In the genomic region with DNA sequence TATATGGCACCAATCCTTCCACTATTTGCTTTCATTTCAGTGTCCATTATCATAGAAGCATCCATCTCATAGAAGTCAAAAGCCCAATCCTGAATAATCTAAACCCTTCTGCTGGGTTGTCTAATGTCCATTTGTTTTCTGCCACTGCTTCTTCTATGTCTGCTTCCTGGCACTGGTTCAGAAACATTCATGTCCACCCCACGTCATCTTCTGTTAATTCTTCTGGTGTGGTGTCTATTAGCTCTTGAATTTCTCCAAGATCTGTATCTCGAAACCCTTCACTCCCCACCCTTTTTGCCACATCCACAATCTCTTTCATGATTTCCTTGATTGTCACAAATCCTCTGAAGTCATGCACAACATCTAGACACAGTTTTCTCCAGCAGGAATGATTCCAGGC, we compare ENCODE assay signal across 2 cellular contexts.
A peak's percentile ranks its signal among the peaks of the same experiment; 100 is the strongest.
TF ChIP-seq lines count a peak whose summit lies in the region.

No MANE protein-coding gene starts in this region.

TF ChIP-seq in IMR-90, 13 proteins besides CTCF, POLR2A, EP300 and RAD21:
- TF ChIP-seq RFX5 (IDR thresholded peaks at IDR 0.05; ENCODE audit: low read depth, low read length) (no peak), NFE2L2 (IDR thresholded peaks at IDR 0.05; ENCODE audit: low read depth, low read length) (no peak), FOS (IDR thresholded peaks at IDR 0.05; ENCODE audit: low read depth, low read length) (no peak), MXI1 (IDR thresholded peaks at IDR 0.05; ENCODE audit: borderline replicate concordance, low read depth, low read length) (no peak), MAFK (IDR thresholded peaks at IDR 0.05; ENCODE audit: low read depth, low read length) (no peak), CEBPB (IDR thresholded peaks at IDR 0.05; ENCODE audit: low read depth, low read length) (no peak)
- TF ChIP-seq, protein P1, sequence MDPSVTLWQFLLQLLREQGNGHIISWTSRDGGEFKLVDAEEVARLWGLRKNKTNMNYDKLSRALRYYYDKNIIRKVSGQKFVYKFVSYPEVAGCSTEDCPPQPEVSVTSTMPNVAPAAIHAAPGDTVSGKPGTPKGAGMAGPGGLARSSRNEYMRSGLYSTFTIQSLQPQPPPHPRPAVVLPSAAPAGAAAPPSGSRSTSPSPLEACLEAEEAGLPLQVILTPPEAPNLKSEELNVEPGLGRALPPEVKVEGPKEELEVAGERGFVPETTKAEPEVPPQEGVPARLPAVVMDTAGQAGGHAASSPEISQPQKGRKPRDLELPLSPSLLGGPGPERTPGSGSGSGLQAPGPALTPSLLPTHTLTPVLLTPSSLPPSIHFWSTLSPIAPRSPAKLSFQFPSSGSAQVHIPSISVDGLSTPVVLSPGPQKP (IDR thresholded peaks at IDR 0.05; ENCODE audit: borderline replicate concordance, low read depth, low read length) = no peak

TF ChIP-seq in K562, 482 proteins besides CTCF, POLR2A, EP300 and RAD21:
- TF ChIP-seq, protein P2, sequence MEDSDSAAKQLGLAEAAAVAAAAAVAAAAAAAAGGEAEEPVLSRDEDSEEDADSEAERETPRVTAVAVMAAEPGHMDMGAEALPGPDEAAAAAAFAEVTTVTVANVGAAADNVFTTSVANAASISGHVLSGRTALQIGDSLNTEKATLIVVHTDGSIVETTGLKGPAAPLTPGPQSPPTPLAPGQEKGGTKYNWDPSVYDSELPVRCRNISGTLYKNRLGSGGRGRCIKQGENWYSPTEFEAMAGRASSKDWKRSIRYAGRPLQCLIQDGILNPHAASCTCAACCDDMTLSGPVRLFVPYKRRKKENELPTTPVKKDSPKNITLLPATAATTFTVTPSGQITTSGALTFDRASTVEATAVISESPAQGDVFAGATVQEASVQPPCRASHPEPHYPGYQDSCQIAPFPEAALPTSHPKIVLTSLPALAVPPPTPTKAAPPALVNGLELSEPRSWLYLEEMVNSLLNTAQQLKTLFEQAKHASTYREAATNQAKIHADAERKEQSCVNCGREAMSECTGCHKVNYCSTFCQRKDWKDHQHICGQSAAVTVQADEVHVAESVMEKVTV (CRISPR knock-in tag; IDR thresholded peaks at IDR 0.05) = 0 out of 2 replicates have a peak, but pooled peaks have one; percentile 12
- TF ChIP-seq, protein P3, sequence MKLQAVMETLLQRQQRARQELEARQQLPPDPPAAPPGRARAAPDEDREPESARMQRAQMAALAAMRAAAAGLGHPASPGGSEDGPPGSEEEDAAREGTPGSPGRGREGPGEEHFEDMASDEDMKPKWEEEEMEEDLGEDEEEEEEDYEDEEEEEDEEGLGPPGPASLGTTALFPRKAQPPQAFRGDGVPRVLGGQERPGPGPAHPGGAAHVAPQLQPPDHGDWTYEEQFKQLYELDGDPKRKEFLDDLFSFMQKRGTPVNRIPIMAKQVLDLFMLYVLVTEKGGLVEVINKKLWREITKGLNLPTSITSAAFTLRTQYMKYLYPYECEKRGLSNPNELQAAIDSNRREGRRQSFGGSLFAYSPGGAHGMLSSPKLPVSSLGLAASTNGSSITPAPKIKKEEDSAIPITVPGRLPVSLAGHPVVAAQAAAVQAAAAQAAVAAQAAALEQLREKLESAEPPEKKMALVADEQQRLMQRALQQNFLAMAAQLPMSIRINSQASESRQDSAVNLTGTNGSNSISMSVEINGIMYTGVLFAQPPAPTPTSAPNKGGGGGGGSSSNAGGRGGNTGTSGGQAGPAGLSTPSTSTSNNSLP (IDR thresholded peaks at IDR 0.05; ENCODE audit: borderline replicate concordance, low read depth, low read length) = no peak
- TF ChIP-seq, protein P4, sequence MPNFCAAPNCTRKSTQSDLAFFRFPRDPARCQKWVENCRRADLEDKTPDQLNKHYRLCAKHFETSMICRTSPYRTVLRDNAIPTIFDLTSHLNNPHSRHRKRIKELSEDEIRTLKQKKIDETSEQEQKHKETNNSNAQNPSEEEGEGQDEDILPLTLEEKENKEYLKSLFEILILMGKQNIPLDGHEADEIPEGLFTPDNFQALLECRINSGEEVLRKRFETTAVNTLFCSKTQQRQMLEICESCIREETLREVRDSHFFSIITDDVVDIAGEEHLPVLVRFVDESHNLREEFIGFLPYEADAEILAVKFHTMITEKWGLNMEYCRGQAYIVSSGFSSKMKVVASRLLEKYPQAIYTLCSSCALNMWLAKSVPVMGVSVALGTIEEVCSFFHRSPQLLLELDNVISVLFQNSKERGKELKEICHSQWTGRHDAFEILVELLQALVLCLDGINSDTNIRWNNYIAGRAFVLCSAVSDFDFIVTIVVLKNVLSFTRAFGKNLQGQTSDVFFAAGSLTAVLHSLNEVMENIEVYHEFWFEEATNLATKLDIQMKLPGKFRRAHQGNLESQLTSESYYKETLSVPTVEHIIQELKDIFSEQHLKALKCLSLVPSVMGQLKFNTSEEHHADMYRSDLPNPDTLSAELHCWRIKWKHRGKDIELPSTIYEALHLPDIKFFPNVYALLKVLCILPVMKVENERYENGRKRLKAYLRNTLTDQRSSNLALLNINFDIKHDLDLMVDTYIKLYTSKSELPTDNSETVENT (CRISPR knock-in tag; IDR thresholded peaks at IDR 0.05) = no peak
- TF ChIP-seq, protein P5, sequence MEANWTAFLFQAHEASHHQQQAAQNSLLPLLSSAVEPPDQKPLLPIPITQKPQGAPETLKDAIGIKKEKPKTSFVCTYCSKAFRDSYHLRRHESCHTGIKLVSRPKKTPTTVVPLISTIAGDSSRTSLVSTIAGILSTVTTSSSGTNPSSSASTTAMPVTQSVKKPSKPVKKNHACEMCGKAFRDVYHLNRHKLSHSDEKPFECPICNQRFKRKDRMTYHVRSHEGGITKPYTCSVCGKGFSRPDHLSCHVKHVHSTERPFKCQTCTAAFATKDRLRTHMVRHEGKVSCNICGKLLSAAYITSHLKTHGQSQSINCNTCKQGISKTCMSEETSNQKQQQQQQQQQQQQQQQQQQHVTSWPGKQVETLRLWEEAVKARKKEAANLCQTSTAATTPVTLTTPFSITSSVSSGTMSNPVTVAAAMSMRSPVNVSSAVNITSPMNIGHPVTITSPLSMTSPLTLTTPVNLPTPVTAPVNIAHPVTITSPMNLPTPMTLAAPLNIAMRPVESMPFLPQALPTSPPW (CRISPR knock-in tag; IDR thresholded peaks at IDR 0.05) = peak; percentile 22; the same call in 1 of the 2 replicates
- 0 out of 4 replicates have a peak, but pooled peaks of 1 of the 2 experiments have one; percentile 38 for TF ChIP-seq TEAD1 (CRISPR knock-in tag; IDR thresholded peaks at IDR 0.05)
- TF ChIP-seq ZNF212 (CRISPR knock-in tag; IDR thresholded peaks at IDR 0.05) = no peak
- TF ChIP-seq, protein P6, sequence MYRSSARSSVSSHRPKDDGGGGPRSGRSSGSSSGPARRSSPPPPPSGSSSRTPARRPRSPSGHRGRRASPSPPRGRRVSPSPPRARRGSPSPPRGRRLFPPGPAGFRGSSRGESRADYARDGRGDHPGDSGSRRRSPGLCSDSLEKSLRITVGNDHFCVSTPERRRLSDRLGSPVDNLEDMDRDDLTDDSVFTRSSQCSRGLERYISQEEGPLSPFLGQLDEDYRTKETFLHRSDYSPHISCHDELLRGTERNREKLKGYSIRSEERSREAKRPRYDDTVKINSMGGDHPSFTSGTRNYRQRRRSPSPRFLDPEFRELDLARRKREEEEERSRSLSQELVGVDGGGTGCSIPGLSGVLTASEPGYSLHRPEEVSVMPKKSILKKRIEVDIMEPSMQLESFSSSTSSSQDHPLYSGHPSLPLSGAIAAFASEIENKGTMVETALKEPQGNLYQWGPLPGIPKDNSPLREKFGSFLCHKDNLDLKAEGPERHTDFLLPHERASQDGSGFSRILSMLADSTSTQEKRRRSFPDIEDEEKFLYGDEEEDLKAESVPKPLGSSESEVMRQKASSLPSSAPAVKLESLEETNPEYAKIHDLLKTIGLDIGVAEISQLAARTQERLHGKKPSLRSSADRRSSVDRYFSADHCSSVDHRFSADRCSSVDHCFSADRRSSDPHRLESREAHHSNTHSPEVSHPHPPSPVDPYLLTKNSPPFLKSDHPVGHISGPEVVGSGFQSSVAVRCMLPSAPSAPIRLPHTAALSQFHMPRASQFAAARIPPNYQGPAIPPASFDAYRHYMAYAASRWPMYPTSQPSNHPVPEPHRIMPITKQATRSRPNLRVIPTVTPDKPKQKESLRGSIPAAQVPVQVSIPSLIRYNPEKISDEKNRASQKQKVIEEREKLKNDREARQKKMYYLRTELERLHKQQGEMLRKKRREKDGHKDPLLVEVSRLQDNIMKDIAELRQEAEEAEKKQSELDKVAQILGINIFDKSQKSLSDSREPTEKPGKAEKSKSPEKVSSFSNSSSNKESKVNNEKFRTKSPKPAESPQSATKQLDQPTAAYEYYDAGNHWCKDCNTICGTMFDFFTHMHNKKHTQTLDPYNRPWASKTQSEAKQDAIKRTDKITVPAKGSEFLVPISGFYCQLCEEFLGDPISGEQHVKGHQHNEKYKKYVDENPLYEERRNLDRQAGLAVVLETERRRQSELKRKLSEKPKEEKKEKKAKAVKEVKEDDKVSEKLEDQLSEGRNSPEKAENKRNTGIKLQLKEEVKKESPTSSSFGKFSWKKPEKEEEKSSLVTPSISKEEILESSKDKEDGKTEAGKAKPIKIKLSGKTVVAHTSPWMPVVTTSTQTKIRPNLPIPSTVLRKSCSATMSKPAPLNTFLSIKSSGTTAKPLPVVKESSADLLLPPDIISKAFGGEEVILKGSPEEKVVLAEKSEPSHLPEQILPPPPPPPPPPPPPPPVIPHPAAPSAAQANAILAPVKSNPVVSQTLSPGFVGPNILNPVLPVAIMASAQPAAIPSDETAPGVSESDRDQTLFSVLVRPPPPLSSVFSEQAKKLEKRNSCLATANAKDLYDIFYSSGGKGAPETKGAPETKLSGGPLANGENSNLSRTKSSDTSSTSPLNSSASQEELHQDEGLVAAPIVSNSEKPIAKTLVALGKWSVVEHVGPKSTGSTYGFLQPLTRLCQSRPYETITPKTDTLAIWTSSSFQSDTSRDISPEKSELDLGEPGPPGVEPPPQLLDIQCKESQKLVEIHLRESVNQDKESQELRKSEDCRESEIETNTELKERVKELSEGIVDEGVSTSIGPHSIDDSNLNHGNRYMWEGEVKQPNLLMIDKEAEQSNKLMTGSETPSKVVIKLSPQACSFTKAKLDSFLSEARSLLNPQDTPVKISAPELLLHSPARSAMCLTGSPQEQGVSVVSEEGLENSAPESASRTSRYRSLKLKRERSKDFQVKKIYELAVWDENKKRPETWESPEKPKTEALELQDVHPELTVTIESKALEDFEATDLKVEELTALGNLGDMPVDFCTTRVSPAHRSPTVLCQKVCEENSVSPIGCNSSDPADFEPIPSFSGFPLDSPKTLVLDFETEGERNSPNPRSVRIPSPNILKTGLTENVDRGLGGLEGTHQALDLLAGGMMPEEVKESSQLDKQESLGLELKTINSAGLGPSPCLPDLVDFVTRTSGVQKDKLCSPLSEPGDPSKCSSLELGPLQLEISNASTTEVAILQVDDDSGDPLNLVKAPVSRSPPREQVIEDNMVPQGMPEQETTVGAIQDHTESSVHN (IDR thresholded peaks at IDR 0.05; ENCODE audit: borderline replicate concordance in 1 of 2, low read depth in 1 of 2) = 0 out of 4 replicates have a peak, but pooled peaks of 1 of the 2 experiments have one; percentile 43
- TF ChIP-seq ZNF584 (CRISPR knock-in tag; IDR thresholded peaks at IDR 0.05; ENCODE audit: low read depth) = 0 out of 2 replicates have a peak, but pooled peaks have one; percentile 27
- 0 out of 4 replicates have a peak, but pooled peaks of 1 of the 2 experiments have one; percentile 40 for TF ChIP-seq CSDE1 (IDR thresholded peaks at IDR 0.05)
- peak; percentile 35 for TF ChIP-seq NFIC (IDR thresholded peaks at IDR 0.05)
- TF ChIP-seq KAT2B (IDR thresholded peaks at IDR 0.05; ENCODE audit: low read depth, low read length) = no peak
- no peak for TF ChIP-seq HEY1 (CRISPR knock-in tag; IDR thresholded peaks at IDR 0.05; ENCODE audit: borderline replicate concordance)
- TF ChIP-seq ZNF668 (CRISPR knock-in tag; IDR thresholded peaks at IDR 0.05) = no peak
- TF ChIP-seq ZNF174 (CRISPR knock-in tag; IDR thresholded peaks at IDR 0.05) = no peak
